Comparison of ENCODE assay signal across 20 cellular contexts in genomic region chr10:28892818-28893547, GRCh38.
DNase-seq lines count a peak whose midpoint lies in the region; ATAC-seq and TF ChIP-seq lines count a peak whose summit lies in the region.
"Had no signal": no experiment of that assay in that cellular context is flagged by ENCODE, and none has a peak within 500 bp of the region (broad histone marks: within the 10 kb centered on the region; RNA-seq: fewer than 3 reads in every experiment).

No MANE protein-coding gene starts in this region.

- TF ChIP-seq CTCF in nephron (IDR thresholded peaks at IDR 0.05; ENCODE audit: unreplicated experiment in 3 of 3) (no peak), testis (IDR thresholded peaks at IDR 0.05) (no peak)

- H3K4me1 Mint-ChIP-seq in nephron = peaks cover 11% of the 10 kb centered on the region
- H3K4me1 Mint-ChIP-seq: endodermal cell, memory B cell had no signal

- peaks cover 3% of the 10 kb centered on the region for H3K9me3 Mint-ChIP-seq in nephron
- H3K9me3 Mint-ChIP-seq: memory B cell had no signal

- no peak overlapping the region for H3K27ac ChIP-seq in testis
- H3K27ac ChIP-seq: HL-60, neural progenitor cell, right atrium auricular region had no signal

- no peaks in the 10 kb centered on the region for H3K9me3 ChIP-seq in testis
- H3K9me3 ChIP-seq: right atrium auricular region had no signal

- H3K4me3 Mint-ChIP-seq in nephron = no peak overlapping the region
- H3K4me3 Mint-ChIP-seq: endodermal cell, memory B cell, neural progenitor cell had no signal

- WGBS in testis, 2 donors = 86 to 93% methylated on average over 9 of the region's 9 CpGs

- DNase-seq in EH (ENCODE audit: low read depth) (peak; percentile 86), amniotic epithelial cell (ENCODE audit: low read depth) (peak; percentile 49), epidermal melanocyte (ENCODE audit: insufficient read length, low spot score) (peak; percentile 60), NCI-H1436 (lab: John Stamatoyannopoulos, UW) (no peak), NCI-H1092 (lab: John Stamatoyannopoulos, UW) (no peak), testis (no peak)
- DNase-seq: activated naive CD4-positive, alpha-beta T cell treated with anti-CD3 and anti-CD28 coated beads, Interleukin-2, amount 50 U/mL, for 16 hours; caudate nucleus; endodermal cell; NCI-H1436 treated with DMSO at 0.1 percent for 48 hours; NCI-H345; Right ventricle myocardium superior; stimulated activated CD4-positive, alpha-beta T cell treated with anti-CD3 and anti-CD28 coated beads, Interleukin-2, amount 100 ng/mL, for 48 hours; T-helper 9 cell had no signal

- H3K27ac Mint-ChIP-seq in nephron = peak overlapping the region in 2 of 3 experiments; percentile 12 to 31
- H3K27ac Mint-ChIP-seq: endodermal cell, memory B cell, neural progenitor cell had no signal

- H3K36me3 ChIP-seq in testis (ENCODE audit: low read depth, missing control alignments) = no peaks in the 10 kb centered on the region
- H3K36me3 ChIP-seq: neural progenitor cell, right atrium auricular region had no signal

- H3K4me1 ChIP-seq in testis = no peaks in the 10 kb centered on the region

- no peak for TF ChIP-seq POLR2A in testis (IDR thresholded peaks at IDR 0.05)

- no peak for ATAC-seq in HG02973 (IDR thresholded peaks at IDR 0.05; ENCODE audit: unreplicated experiment)

- H3K27me3 ChIP-seq in testis = no peaks in the 10 kb centered on the region
- H3K27me3 ChIP-seq: neural progenitor cell, right atrium auricular region had no signal

- H3K27me3 Mint-ChIP-seq in nephron (ENCODE audit: low read depth) = peaks cover 7% of the 10 kb centered on the region
- H3K27me3 Mint-ChIP-seq: memory B cell had no signal

- H3K4me3 ChIP-seq in testis = no peak overlapping the region
- H3K4me3 ChIP-seq: neural progenitor cell, right atrium auricular region had no signal

- intact Hi-C loops in testis (cut with DNase I; ENCODE audit: low total_unique reads) = no loop called here

- no peaks in the 10 kb centered on the region for H3K36me3 Mint-ChIP-seq in nephron (ENCODE audit: low read depth)
- H3K36me3 Mint-ChIP-seq: memory B cell, neural progenitor cell had no signal

Comparison
In these comparisons a context has a peak if more than half of its experiments do, and no peak if none do; other contexts are left out.
1. DNase-seq: peak in EH (single experiment), amniotic epithelial cell (single experiment) and epidermal melanocyte (single experiment); none in NCI-H1436 (single experiment), NCI-H1092 (single experiment) and testis (single experiment).